Comparison of ENCODE assay signal across 1 cellular context in the genomic region with DNA sequence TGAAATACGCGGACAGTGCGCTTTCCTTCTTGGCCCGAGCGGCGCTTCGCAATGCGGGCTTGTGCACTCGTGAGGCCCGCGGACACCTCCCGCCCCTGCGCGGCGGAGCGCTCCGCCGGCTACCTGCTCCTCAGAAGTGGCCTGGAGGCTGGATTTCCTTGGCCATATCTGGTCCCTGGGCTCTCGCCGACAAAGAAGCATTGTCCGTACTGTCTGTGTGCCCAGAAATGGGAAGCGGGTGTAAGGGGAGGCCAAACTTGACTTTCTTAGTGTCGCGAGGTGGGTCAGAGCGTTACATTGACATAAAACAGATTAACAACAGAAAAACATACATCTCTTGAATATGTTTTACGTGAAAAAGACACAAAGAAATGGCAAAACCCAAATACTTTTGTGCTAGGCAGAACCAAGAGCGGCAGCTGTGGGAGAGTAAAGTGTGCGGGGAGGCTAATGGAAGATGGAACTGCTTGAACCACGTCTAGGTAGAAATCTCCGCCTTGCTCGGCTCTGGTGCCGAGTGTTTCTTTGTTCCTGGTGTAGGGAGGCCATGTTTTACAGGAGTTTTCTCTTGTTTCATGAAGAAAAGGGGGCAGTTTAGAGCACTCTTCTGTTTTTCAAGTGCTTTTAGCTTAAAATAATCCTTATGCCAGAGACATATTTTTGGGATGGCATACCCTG.
TF ChIP-seq lines count a peak whose summit lies in the region.

No MANE protein-coding gene starts in this region.

TF ChIP-seq in GM23338, 12 proteins besides CTCF, POLR2A, EP300 and RAD21 (continued from another document):
- TF ChIP-seq, protein P1, sequence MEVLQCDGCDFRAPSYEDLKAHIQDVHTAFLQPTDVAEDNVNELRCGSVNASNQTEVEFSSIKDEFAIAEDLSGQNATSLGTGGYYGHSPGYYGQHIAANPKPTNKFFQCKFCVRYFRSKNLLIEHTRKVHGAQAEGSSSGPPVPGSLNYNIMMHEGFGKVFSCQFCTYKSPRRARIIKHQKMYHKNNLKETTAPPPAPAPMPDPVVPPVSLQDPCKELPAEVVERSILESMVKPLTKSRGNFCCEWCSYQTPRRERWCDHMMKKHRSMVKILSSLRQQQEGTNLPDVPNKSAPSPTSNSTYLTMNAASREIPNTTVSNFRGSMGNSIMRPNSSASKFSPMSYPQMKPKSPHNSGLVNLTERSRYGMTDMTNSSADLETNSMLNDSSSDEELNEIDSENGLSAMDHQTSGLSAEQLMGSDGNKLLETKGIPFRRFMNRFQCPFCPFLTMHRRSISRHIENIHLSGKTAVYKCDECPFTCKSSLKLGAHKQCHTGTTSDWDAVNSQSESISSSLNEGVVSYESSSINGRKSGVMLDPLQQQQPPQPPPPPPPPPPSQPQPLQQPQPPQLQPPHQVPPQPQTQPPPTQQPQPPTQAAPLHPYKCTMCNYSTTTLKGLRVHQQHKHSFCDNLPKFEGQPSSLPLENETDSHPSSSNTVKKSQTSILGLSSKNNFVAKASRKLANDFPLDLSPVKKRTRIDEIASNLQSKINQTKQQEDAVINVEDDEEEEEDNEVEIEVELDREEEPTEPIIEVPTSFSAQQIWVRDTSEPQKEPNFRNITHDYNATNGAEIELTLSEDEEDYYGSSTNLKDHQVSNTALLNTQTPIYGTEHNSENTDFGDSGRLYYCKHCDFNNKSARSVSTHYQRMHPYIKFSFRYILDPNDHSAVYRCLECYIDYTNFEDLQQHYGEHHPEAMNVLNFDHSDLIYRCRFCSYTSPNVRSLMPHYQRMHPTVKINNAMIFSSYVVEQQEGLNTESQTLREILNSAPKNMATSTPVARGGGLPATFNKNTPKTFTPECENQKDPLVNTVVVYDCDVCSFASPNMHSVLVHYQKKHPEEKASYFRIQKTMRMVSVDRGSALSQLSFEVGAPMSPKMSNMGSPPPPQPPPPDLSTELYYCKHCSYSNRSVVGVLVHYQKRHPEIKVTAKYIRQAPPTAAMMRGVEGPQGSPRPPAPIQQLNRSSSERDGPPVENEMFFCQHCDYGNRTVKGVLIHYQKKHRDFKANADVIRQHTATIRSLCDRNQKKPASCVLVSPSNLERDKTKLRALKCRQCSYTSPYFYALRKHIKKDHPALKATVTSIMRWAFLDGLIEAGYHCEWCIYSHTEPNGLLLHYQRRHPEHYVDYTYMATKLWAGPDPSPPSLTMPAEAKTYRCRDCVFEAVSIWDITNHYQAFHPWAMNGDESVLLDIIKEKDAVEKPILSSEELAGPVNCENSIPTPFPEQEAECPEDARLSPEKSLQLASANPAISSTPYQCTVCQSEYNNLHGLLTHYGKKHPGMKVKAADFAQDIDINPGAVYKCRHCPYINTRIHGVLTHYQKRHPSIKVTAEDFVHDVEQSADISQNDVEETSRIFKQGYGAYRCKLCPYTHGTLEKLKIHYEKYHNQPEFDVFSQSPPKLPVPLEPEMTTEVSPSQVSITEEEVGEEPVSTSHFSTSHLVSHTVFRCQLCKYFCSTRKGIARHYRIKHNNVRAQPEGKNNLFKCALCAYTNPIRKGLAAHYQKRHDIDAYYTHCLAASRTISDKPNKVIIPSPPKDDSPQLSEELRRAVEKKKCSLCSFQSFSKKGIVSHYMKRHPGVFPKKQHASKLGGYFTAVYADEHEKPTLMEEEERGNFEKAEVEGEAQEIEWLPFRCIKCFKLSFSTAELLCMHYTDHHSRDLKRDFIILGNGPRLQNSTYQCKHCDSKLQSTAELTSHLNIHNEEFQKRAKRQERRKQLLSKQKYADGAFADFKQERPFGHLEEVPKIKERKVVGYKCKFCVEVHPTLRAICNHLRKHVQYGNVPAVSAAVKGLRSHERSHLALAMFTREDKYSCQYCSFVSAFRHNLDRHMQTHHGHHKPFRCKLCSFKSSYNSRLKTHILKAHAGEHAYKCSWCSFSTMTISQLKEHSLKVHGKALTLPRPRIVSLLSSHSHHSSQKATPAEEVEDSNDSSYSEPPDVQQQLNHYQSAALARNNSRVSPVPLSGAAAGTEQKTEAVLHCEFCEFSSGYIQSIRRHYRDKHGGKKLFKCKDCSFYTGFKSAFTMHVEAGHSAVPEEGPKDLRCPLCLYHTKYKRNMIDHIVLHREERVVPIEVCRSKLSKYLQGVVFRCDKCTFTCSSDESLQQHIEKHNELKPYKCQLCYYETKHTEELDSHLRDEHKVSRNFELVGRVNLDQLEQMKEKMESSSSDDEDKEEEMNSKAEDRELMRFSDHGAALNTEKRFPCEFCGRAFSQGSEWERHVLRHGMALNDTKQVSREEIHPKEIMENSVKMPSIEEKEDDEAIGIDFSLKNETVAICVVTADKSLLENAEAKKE (CRISPR knock-in tag; IDR thresholded peaks at IDR 0.05) = no peak
- TF ChIP-seq, protein P2, sequence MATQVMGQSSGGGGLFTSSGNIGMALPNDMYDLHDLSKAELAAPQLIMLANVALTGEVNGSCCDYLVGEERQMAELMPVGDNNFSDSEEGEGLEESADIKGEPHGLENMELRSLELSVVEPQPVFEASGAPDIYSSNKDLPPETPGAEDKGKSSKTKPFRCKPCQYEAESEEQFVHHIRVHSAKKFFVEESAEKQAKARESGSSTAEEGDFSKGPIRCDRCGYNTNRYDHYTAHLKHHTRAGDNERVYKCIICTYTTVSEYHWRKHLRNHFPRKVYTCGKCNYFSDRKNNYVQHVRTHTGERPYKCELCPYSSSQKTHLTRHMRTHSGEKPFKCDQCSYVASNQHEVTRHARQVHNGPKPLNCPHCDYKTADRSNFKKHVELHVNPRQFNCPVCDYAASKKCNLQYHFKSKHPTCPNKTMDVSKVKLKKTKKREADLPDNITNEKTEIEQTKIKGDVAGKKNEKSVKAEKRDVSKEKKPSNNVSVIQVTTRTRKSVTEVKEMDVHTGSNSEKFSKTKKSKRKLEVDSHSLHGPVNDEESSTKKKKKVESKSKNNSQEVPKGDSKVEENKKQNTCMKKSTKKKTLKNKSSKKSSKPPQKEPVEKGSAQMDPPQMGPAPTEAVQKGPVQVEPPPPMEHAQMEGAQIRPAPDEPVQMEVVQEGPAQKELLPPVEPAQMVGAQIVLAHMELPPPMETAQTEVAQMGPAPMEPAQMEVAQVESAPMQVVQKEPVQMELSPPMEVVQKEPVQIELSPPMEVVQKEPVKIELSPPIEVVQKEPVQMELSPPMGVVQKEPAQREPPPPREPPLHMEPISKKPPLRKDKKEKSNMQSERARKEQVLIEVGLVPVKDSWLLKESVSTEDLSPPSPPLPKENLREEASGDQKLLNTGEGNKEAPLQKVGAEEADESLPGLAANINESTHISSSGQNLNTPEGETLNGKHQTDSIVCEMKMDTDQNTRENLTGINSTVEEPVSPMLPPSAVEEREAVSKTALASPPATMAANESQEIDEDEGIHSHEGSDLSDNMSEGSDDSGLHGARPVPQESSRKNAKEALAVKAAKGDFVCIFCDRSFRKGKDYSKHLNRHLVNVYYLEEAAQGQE (IDR thresholded peaks at IDR 0.05; ENCODE audit: unreplicated experiment) = no peak
